Comparison of ENCODE assay signal across 8 cellular contexts in the genomic region with DNA sequence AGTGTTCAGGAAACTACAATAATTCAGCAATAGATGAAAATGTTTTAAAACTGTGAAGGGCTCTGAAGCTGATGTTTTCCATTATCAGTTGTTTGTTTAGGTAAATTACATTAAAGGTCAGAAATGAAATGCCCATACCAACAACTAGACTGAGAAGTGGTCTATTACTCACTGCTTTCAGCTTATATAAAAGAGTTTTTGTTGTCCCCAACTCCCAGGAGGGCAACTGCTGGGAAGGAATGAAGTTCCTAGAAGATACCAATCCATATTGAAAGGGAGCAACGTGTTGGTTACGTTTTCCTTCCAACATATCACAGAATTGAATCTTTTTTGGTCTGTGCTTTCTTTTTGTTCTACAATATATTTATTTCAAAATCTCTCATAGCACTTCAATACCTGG.
"Had no signal": no experiment of that assay in that cellular context is flagged by ENCODE, and none has a peak within 500 bp of the region (broad histone marks: within the 10 kb centered on the region; RNA-seq: fewer than 3 reads in every experiment).

No MANE protein-coding gene starts in this region.

- H3K27ac ChIP-seq: HL-60 had no signal

- ATAC-seq: GM23338, HepG2, K562 had no signal

- H3K27ac Mint-ChIP-seq: GM23338, H9 had no signal

- DNase-seq: H9, HCEC 1CT, IMR-90, KG1 had no signal

- H3K4me3 Mint-ChIP-seq: GM23338, H9 had no signal

- H3K4me3 ChIP-seq: GM23338, K562 had no signal

- H3K9me3 Mint-ChIP-seq: GM23338, H9 had no signal
